Comparison of ENCODE assay signal across 8 cellular contexts in genomic region chr19:58575183-58576041, GRCh38. TPM values are rescaled to one million over a fixed set of nuclear protein-coding genes. Genes with fewer than 3 reads are reported as not detected.
DNase-seq lines count a peak whose midpoint lies in the region.

No MANE protein-coding gene starts in this region.

- peak overlapping the region; percentile 96 for H3K4me3 Mint-ChIP-seq in activated naive CD4-positive, alpha-beta T cell treated with anti-CD3 and anti-CD28 coated beads for 36 hours

- peaks cover 4% of the 10 kb centered on the region for H3K36me3 Mint-ChIP-seq in activated naive CD4-positive, alpha-beta T cell treated with anti-CD3 and anti-CD28 coated beads for 36 hours (ENCODE audit: low read depth)

- DNase-seq in GM04504 (ENCODE audit: low read depth): peak; percentile 79
- peak; percentile 93 for DNase-seq in HCEC 1CT
- peak; percentile 96 for DNase-seq in NCI-H226
- DNase-seq in activated naive CD4-positive, alpha-beta T cell treated with anti-CD3 and anti-CD28 coated beads for 36 hours: peak; percentile 88
- DNase-seq in head of caudate nucleus: peak; percentile 82 to 95 (median 91)
- peak; percentile 97 for DNase-seq in posterior vena cava (ENCODE audit: low spot score)
- DNase-seq in nucleus accumbens (lab: John Stamatoyannopoulos, UW): no peak
- no peak for DNase-seq in DMS 273 (lab: John Stamatoyannopoulos, UW; ENCODE audit: unreplicated experiment)

- H3K4me1 Mint-ChIP-seq in activated naive CD4-positive, alpha-beta T cell treated with anti-CD3 and anti-CD28 coated beads for 36 hours (ENCODE audit: low read depth): peaks cover 49% of the 10 kb centered on the region

- H3K9me3 Mint-ChIP-seq in activated naive CD4-positive, alpha-beta T cell treated with anti-CD3 and anti-CD28 coated beads for 36 hours: no peaks in the 10 kb centered on the region

- H3K27me3 Mint-ChIP-seq in activated naive CD4-positive, alpha-beta T cell treated with anti-CD3 and anti-CD28 coated beads for 36 hours (ENCODE audit: low read depth): no peaks in the 10 kb centered on the region

- CTCF ChIA-PET in activated naive CD4-positive, alpha-beta T cell treated with anti-CD3 and anti-CD28 coated beads for 36 hours (lab: Charles Lee): interaction anchor here (1.4 to 1.7 kb wide), 2 partner anchors 55 to 61 kb away, joined by 3 to 10 read pairs; partner anchors contain the start of gene ZBTB45

- H3K27ac Mint-ChIP-seq in activated naive CD4-positive, alpha-beta T cell treated with anti-CD3 and anti-CD28 coated beads for 36 hours: peak overlapping the region; percentile 81

- intact Hi-C loops in activated naive CD4-positive, alpha-beta T cell treated with anti-CD3 and anti-CD28 coated beads for 36 hours (cut with micrococcal nuclease): no loop called here
- intact Hi-C loops in head of caudate nucleus (cut with DNase I): no loop called here
- intact Hi-C loops in posterior vena cava (cut with DNase I): no loop called here

RNA-seq across cellular contexts. Expression of gene MZF1, which starts 2.3 kb away (rescaled TPM):
- total RNA-seq in activated naive CD4-positive, alpha-beta T cell treated with anti-CD3 and anti-CD28 coated beads for 36 hours: 10 to 100 TPM; 13.3 to 13.4 TPM
- 10 to 100 TPM; 10.0 to 14.0 TPM for total RNA-seq in posterior vena cava

RNA-seq across cellular contexts. Expression of gene UBE2M, which starts 17.0 kb away (rescaled TPM):
- 10 to 100 TPM; 91.4 to 93.6 TPM for total RNA-seq in activated naive CD4-positive, alpha-beta T cell treated with anti-CD3 and anti-CD28 coated beads for 36 hours
- 10 to 100 TPM; 53.3 to 60.0 TPM for total RNA-seq in posterior vena cava

RNA-seq across cellular contexts. Expression of gene CHMP2A, which starts 20.5 kb away (rescaled TPM):
- total RNA-seq in activated naive CD4-positive, alpha-beta T cell treated with anti-CD3 and anti-CD28 coated beads for 36 hours: 100 to 1,000 TPM; 109 to 111 TPM
- 100 to 1,000 TPM in 1 of 2 donors, 10 to 100 TPM in 1; 96.9 to 103 TPM for total RNA-seq in posterior vena cava

RNA-seq across cellular contexts. Expression of gene TRIM28, which starts 31.5 kb away (rescaled TPM):
- total RNA-seq in activated naive CD4-positive, alpha-beta T cell treated with anti-CD3 and anti-CD28 coated beads for 36 hours: 100 to 1,000 TPM; 475 to 483 TPM
- total RNA-seq in posterior vena cava: 100 to 1,000 TPM; 159 to 168 TPM

RNA-seq across cellular contexts. Expression of gene ZBTB45, which starts 55.8 kb away (rescaled TPM):
- 1 to 10 TPM; 5.5 to 6.0 TPM for total RNA-seq in activated naive CD4-positive, alpha-beta T cell treated with anti-CD3 and anti-CD28 coated beads for 36 hours
- total RNA-seq in posterior vena cava: 10 to 100 TPM; 11.8 to 12.1 TPM

Comparison
In these comparisons a context has a peak if more than half of its experiments do, and no peak if none do; other contexts are left out.
1. DNase-seq: peak in GM04504 (single experiment), HCEC 1CT (single experiment), NCI-H226 (single experiment), activated naive CD4-positive, alpha-beta T cell treated with anti-CD3 and anti-CD28 coated beads for 36 hours (single experiment), head of caudate nucleus (42 of 42) and posterior vena cava (single experiment); none in nucleus accumbens (0 of 56) and DMS 273 (single experiment).